In the genomic region with DNA sequence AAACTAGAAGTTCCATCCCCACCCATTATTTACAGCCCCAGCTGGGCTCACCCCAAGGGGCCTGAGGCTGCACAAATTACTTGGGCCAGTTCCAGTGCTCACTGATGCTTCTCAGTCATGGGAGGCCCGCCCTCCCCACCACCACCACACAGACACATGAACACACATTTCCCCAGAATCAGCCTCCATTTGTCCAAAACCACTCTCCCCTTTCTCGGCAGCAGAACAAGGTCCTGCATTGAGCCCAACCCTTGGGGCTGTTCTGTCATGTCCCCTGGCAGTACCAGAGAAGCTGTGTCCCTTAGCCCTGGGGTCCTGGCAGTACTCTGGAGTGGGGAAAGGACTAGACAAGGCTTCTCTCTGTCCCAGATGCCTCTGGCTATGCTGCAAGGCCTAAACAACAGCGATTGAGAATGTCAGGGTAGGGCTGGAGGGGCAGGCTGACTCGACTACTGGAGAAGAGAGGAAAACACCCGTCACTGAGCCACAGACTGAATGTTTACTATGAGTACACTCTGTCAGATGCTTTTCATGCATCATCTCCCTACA, we compare ENCODE assay signal across 11 cellular contexts. TPM values are rescaled to one million over a fixed set of nuclear protein-coding genes. Genes with fewer than 3 reads are reported as not detected.
DNase-seq lines count a peak whose midpoint lies in the region; ATAC-seq and TF ChIP-seq lines count a peak whose summit lies in the region.
"Had no signal": no experiment of that assay in that cellular context is flagged by ENCODE, and none has a peak within 500 bp of the region (broad histone marks: within the 10 kb centered on the region; RNA-seq: fewer than 3 reads in every experiment).

No MANE protein-coding gene starts in this region.

- no peak for TF ChIP-seq POLR2A in uterus (IDR thresholded peaks at IDR 0.05)

- intact Hi-C loops in mucosa of descending colon (cut with DNase I, micrococcal nuclease) (no loop called here), uterus (cut with DNase I; ENCODE audit: low total_unique reads) (no loop called here)

- H3K27ac Mint-ChIP-seq in activated T-cell treated with anti-CD3 and anti-CD28 coated beads, Interleukin-2, amount 50 U/mL, for 72 hours = peak overlapping the region; percentile 18

- H3K9me3 Mint-ChIP-seq in activated T-cell treated with anti-CD3 and anti-CD28 coated beads, Interleukin-2, amount 50 U/mL, for 72 hours = no peaks in the 10 kb centered on the region

- peaks cover 6 to 13% of the 10 kb centered on the region in 2 donors for H3K36me3 Mint-ChIP-seq in activated T-cell treated with anti-CD3 and anti-CD28 coated beads, Interleukin-2, amount 50 U/mL, for 72 hours (ENCODE audit: insufficient read depth in 2 of 2)

- TF ChIP-seq CTCF in mucosa of descending colon (IDR thresholded peaks at IDR 0.05) (no peak), uterus (IDR thresholded peaks at IDR 0.05) (no peak), GM20000 (IDR thresholded peaks at IDR 0.05; ENCODE audit: extremely low read depth, missing control alignments) (no peak)

- peak; percentile 41 to 81 for ATAC-seq in activated T-cell treated with anti-CD3 and anti-CD28 coated beads, Interleukin-2, amount 50 U/mL, for 72 hours (replicated peaks in 1 of 2)
- ATAC-seq in mucosa of descending colon (peak; percentile 54), GM21360 (IDR thresholded peaks at IDR 0.05; ENCODE audit: unreplicated experiment) (no peak)

- H3K4me3 Mint-ChIP-seq in activated T-cell treated with anti-CD3 and anti-CD28 coated beads, Interleukin-2, amount 50 U/mL, for 72 hours = no peak overlapping the region

- peak in 1 of 2 donors; percentile 8 for DNase-seq in activated T-cell treated with anti-CD3 and anti-CD28 coated beads, Interleukin-2, amount 50 U/mL, for 72 hours
- no peak for DNase-seq in activated T-cell treated with anti-CD3 and anti-CD28 coated beads, Interleukin-2, amount 50 U/mL, for 48 hours
- DNase-seq in epidermal melanocyte (ENCODE audit: insufficient read length, low spot score) (peak; percentile 68), mucosa of descending colon (no peak), uterus (peak in 1 of 2 donors; percentile 50), GM20000 (ENCODE audit: low spot score) (no peak), NCI-H187 treated with DMSO at 0.1 percent for 48 hours (lab: John Stamatoyannopoulos, UW) (no peak)
- DNase-seq: cerebellar nuclear complex, NCI-H2029 had no signal

- peaks cover 22% of the 10 kb centered on the region for H3K4me1 Mint-ChIP-seq in activated T-cell treated with anti-CD3 and anti-CD28 coated beads, Interleukin-2, amount 50 U/mL, for 72 hours (ENCODE audit: low read depth)

- no peaks in the 10 kb centered on the region for H3K9me3 ChIP-seq in mucosa of descending colon
- no peaks in the 10 kb centered on the region for H3K9me3 ChIP-seq in uterus

- H3K4me1 ChIP-seq in mucosa of descending colon (ENCODE audit: low read depth) (no peaks in the 10 kb centered on the region), uterus (peaks cover 0 to 9% of the 10 kb centered on the region in 2 donors)

- H3K27ac ChIP-seq in uterus = peak overlapping the region; percentile 33 to 61
- H3K27ac ChIP-seq: C4-2B had no signal

- H3K27me3 ChIP-seq in uterus = no peaks in the 10 kb centered on the region

- H3K4me3 ChIP-seq in mucosa of descending colon (no peak overlapping the region), uterus (no peak overlapping the region)

- H3K27me3 Mint-ChIP-seq in activated T-cell treated with anti-CD3 and anti-CD28 coated beads, Interleukin-2, amount 50 U/mL, for 72 hours (ENCODE audit: low read depth) = no peaks in the 10 kb centered on the region

- H3K36me3 ChIP-seq in mucosa of descending colon (ENCODE audit: low read depth) (no peaks in the 10 kb centered on the region), uterus (no peaks in the 10 kb centered on the region)

RNA-seq across cellular contexts. Expression of a gene that starts 21.8 kb away (rescaled TPM):
- total RNA-seq in activated T-cell treated with anti-CD3 and anti-CD28 coated beads, Interleukin-2, amount 50 U/mL, for 72 hours = 10 to 100 TPM; 59.6 to 63.6 TPM
- total RNA-seq in mucosa of descending colon = 10 to 100 TPM; 55.1 to 91.5 (median 67.4) TPM
- total RNA-seq in uterus = 100 to 1,000 TPM in 1 of 4 donors, 10 to 100 TPM in 3; 11.3 to 128 (median 58.6) TPM

RNA-seq across cellular contexts. Expression of a gene that starts 26.9 kb away (rescaled TPM):
- 10 to 100 TPM; 52.0 TPM for total RNA-seq in activated T-cell treated with anti-CD3 and anti-CD28 coated beads, Interleukin-2, amount 50 U/mL, for 72 hours
- 10 to 100 TPM; 28.1 to 44.8 (median 32.3) TPM for total RNA-seq in mucosa of descending colon
- 10 to 100 TPM; 21.8 to 65.6 (median 33.7) TPM for total RNA-seq in uterus

RNA-seq across cellular contexts. Expression of a gene that starts 27.2 kb away (rescaled TPM):
- total RNA-seq in activated T-cell treated with anti-CD3 and anti-CD28 coated beads, Interleukin-2, amount 50 U/mL, for 72 hours = 10 to 100 TPM; 26.4 to 34.3 TPM
- total RNA-seq in mucosa of descending colon (10 to 100 TPM; 28.4 to 31.2 (median 28.8) TPM), uterus (100 to 1,000 TPM in 1 of 4 donors, 10 to 100 TPM in 3; 15.6 to 282 (median 40.8) TPM)

RNA-seq across cellular contexts. Expression of a gene that starts 28.1 kb away (rescaled TPM):
- total RNA-seq in activated T-cell treated with anti-CD3 and anti-CD28 coated beads, Interleukin-2, amount 50 U/mL, for 72 hours = 100 to 1,000 TPM; 351 to 353 TPM
- 10 to 100 TPM; 10.3 to 23.8 (median 14.1) TPM for total RNA-seq in mucosa of descending colon
- total RNA-seq in uterus = 10 to 100 TPM; 10.4 to 43.0 (median 18.9) TPM

RNA-seq across cellular contexts. Expression of a gene that starts 42.7 kb away (rescaled TPM):
- 100 to 1,000 TPM in 1 of 2 donors, 10 to 100 TPM in 1; 81.4 to 108 TPM for total RNA-seq in activated T-cell treated with anti-CD3 and anti-CD28 coated beads, Interleukin-2, amount 50 U/mL, for 72 hours
- total RNA-seq in mucosa of descending colon (100 to 1,000 TPM; 200 to 236 (median 235) TPM), uterus (100 to 1,000 TPM in 2 of 4 donors, 10 to 100 TPM in 1, 1 to 10 TPM in 1; 5.0 to 276 (median 145) TPM)
